Comparison of ENCODE assay signal across 15 cellular contexts in genomic region chr10:79045566-79046175, GRCh38. TPM values are rescaled to one million over a fixed set of nuclear protein-coding genes. Genes with fewer than 3 reads are reported as not detected.
DNase-seq lines count a peak whose midpoint lies in the region; ATAC-seq and TF ChIP-seq lines count a peak whose summit lies in the region.
"Had no signal": no experiment of that assay in that cellular context is flagged by ENCODE, and none has a peak within 500 bp of the region (broad histone marks: within the 10 kb centered on the region; RNA-seq: fewer than 3 reads in every experiment).

No MANE protein-coding gene starts in this region.

- H3K27me3 ChIP-seq in CD4-positive, CD25-positive, alpha-beta regulatory T cell (ENCODE audit: control insufficient read depth, insufficient read depth, low read length) = no peaks in the 10 kb centered on the region
- H3K27me3 ChIP-seq in CD4-positive, alpha-beta T cell (ENCODE audit: control insufficient read depth, insufficient read depth, low read length) = no peaks in the 10 kb centered on the region
- H3K27me3 ChIP-seq: cardiac muscle cell, right atrium auricular region, thyroid gland had no signal

- H3K27ac ChIP-seq in CD4-positive, CD25-positive, alpha-beta regulatory T cell (ENCODE audit: insufficient read depth, low read length, poor library complexity, severe bottlenecking) = no peak overlapping the region
- H3K27ac ChIP-seq in CD4-positive, alpha-beta T cell (ENCODE audit: low read depth, low read length) = no peak overlapping the region
- H3K27ac ChIP-seq: cardiac muscle cell, right atrium auricular region, thyroid gland had no signal

- H3K4me1 Mint-ChIP-seq in CD4-positive, CD25-positive, alpha-beta regulatory T cell = peaks cover 24 to 85% (median 45%) of the 10 kb centered on the region in 4 donors
- peaks cover 92% of the 10 kb centered on the region for H3K4me1 Mint-ChIP-seq in CD4-positive, alpha-beta T cell (ENCODE audit: low read depth)
- H3K4me1 Mint-ChIP-seq in dendritic cell treated with granulocyte-macrophage colony-stimulating factor and Interleukin-4, amounts not matched to agents 40 ng/mL and 50 ng/mL, for 4 days (ENCODE audit: low read depth) = peaks cover 64% of the 10 kb centered on the region
- peaks cover 24 to 74% (median 65%) of the 10 kb centered on the region in 4 donors for H3K4me1 Mint-ChIP-seq in naive thymus-derived CD8-positive, alpha-beta T cell

- H3K4me1 ChIP-seq in CD4-positive, CD25-positive, alpha-beta regulatory T cell (ENCODE audit: control insufficient read depth, insufficient read depth, low read length, poor library complexity, severe bottlenecking) = peaks cover 43% of the 10 kb centered on the region

- H3K27me3 Mint-ChIP-seq in CD4-positive, CD25-positive, alpha-beta regulatory T cell = peaks cover 8% of the 10 kb centered on the region
- no peaks in the 10 kb centered on the region for H3K27me3 Mint-ChIP-seq in CD4-positive, alpha-beta T cell
- peaks cover 16% of the 10 kb centered on the region for H3K27me3 Mint-ChIP-seq in dendritic cell treated with granulocyte-macrophage colony-stimulating factor and Interleukin-4, amounts not matched to agents 40 ng/mL and 50 ng/mL, for 4 days
- H3K27me3 Mint-ChIP-seq in naive thymus-derived CD8-positive, alpha-beta T cell = no peaks in the 10 kb centered on the region

- no peaks in the 10 kb centered on the region for H3K36me3 Mint-ChIP-seq in CD4-positive, CD25-positive, alpha-beta regulatory T cell
- H3K36me3 Mint-ChIP-seq in CD4-positive, alpha-beta T cell (ENCODE audit: low read depth) = no peaks in the 10 kb centered on the region
- no peaks in the 10 kb centered on the region for H3K36me3 Mint-ChIP-seq in dendritic cell treated with granulocyte-macrophage colony-stimulating factor and Interleukin-4, amounts not matched to agents 40 ng/mL and 50 ng/mL, for 4 days (ENCODE audit: low read depth)
- no peaks in the 10 kb centered on the region for H3K36me3 Mint-ChIP-seq in naive thymus-derived CD8-positive, alpha-beta T cell

- intact Hi-C loops in CD4-positive, alpha-beta T cell (cut with DNase I, micrococcal nuclease) = loop anchor here in 1 of 2 experiments (2.0 kb wide), 1 partner anchor 69 kb away; no protein-coding TSS in a partner anchor
- intact Hi-C loops in dendritic cell treated with granulocyte-macrophage colony-stimulating factor and Interleukin-4, amounts not matched to agents 40 ng/mL and 50 ng/mL, for 4 days (cut with micrococcal nuclease) = no loop called here

- no peak for TF ChIP-seq CTCF in CD4-positive, alpha-beta T cell (IDR thresholded peaks at IDR 0.05)

- DNase-seq in CD4-positive, CD25-positive, alpha-beta regulatory T cell = no peak
- peak in 1 of 10 experiments; percentile 3 for DNase-seq in CD4-positive, alpha-beta T cell
- DNase-seq in naive thymus-derived CD8-positive, alpha-beta T cell = no peak
- DNase-seq in AG08396 (ENCODE audit: low spot score) = no peak
- DNase-seq: NCI-H1105, NCI-H2081 treated with DMSO at 0.1 percent for 48 hours, NCI-H510A treated with DMSO at 0.1 percent for 48 hours, occipital lobe, thyroid gland had no signal

- POLR2A ChIA-PET in CD4-positive, alpha-beta T cell (lab: Charles Lee) = interaction anchor here (0.8 to 1.3 kb wide), 2 partner anchors 10 to 80 kb away, joined by 3 read pairs; no protein-coding TSS in a partner anchor
- POLR2A ChIA-PET in naive thymus-derived CD8-positive, alpha-beta T cell (lab: Charles Lee) = interaction anchor here (0.6 to 1.3 kb wide), 3 partner anchors 17 to 220 kb away, joined by 3 to 4 read pairs (median 4); no protein-coding TSS in a partner anchor

- no peak overlapping the region for H3K4me3 ChIP-seq in CD4-positive, CD25-positive, alpha-beta regulatory T cell (ENCODE audit: low read depth, low read length)
- H3K4me3 ChIP-seq: cardiac muscle cell, right atrium auricular region, thyroid gland had no signal

- no peaks in the 10 kb centered on the region for H3K9me3 ChIP-seq in CD4-positive, CD25-positive, alpha-beta regulatory T cell (ENCODE audit: control insufficient read depth in 2 of 2, low read length in 2 of 2)
- no peaks in the 10 kb centered on the region for H3K9me3 ChIP-seq in CD4-positive, alpha-beta T cell (ENCODE audit: control insufficient read depth, low read length)
- H3K9me3 ChIP-seq: right atrium auricular region, thyroid gland had no signal

- no peaks in the 10 kb centered on the region for H3K36me3 ChIP-seq in CD4-positive, CD25-positive, alpha-beta regulatory T cell (ENCODE audit: control insufficient read depth, insufficient read depth, low read length)
- H3K36me3 ChIP-seq: cardiac muscle cell, right atrium auricular region, thyroid gland had no signal

- ATAC-seq in CD4-positive, CD25-positive, alpha-beta regulatory T cell (ENCODE audit: low read depth in 2 of 2) = no peak
- no peak for ATAC-seq in CD4-positive, alpha-beta T cell (ENCODE audit: poor library complexity)
- ATAC-seq in naive thymus-derived CD8-positive, alpha-beta T cell = no peak
- no peak for ATAC-seq in HG02870 (IDR thresholded peaks at IDR 0.05; ENCODE audit: unreplicated experiment)
- no peak for ATAC-seq in GM21786 (IDR thresholded peaks at IDR 0.05; ENCODE audit: unreplicated experiment)

- peaks cover 0 to 4% (median 2%) of the 10 kb centered on the region in 7 donors for H3K9me3 Mint-ChIP-seq in CD4-positive, CD25-positive, alpha-beta regulatory T cell
- H3K9me3 Mint-ChIP-seq in CD4-positive, alpha-beta T cell = peaks cover 4% of the 10 kb centered on the region
- no peaks in the 10 kb centered on the region for H3K9me3 Mint-ChIP-seq in dendritic cell treated with granulocyte-macrophage colony-stimulating factor and Interleukin-4, amounts not matched to agents 40 ng/mL and 50 ng/mL, for 4 days
- H3K9me3 Mint-ChIP-seq in naive thymus-derived CD8-positive, alpha-beta T cell = peaks cover 0 to 8% (median 0%) of the 10 kb centered on the region in 9 donors

- peak overlapping the region in 1 of 4 donors; percentile 23 for H3K4me3 Mint-ChIP-seq in CD4-positive, CD25-positive, alpha-beta regulatory T cell
- no peak overlapping the region for H3K4me3 Mint-ChIP-seq in CD4-positive, alpha-beta T cell
- no peak overlapping the region for H3K4me3 Mint-ChIP-seq in dendritic cell treated with granulocyte-macrophage colony-stimulating factor and Interleukin-4, amounts not matched to agents 40 ng/mL and 50 ng/mL, for 4 days
- peak overlapping the region in 2 of 10 donors; percentile 5 to 57 for H3K4me3 Mint-ChIP-seq in naive thymus-derived CD8-positive, alpha-beta T cell
- H3K4me3 Mint-ChIP-seq: B cell had no signal

- H3K27ac Mint-ChIP-seq in CD4-positive, CD25-positive, alpha-beta regulatory T cell = peak overlapping the region; percentile 86 to 93 (median 89)
- H3K27ac Mint-ChIP-seq in CD4-positive, alpha-beta T cell = peak overlapping the region; percentile 86
- peak overlapping the region; percentile 41 for H3K27ac Mint-ChIP-seq in dendritic cell treated with granulocyte-macrophage colony-stimulating factor and Interleukin-4, amounts not matched to agents 40 ng/mL and 50 ng/mL, for 4 days
- peak overlapping the region; percentile 44 to 98 (median 83) for H3K27ac Mint-ChIP-seq in naive thymus-derived CD8-positive, alpha-beta T cell
- H3K27ac Mint-ChIP-seq: B cell had no signal

- CTCF ChIA-PET in CD4-positive, alpha-beta T cell (lab: Charles Lee) = no interaction called here

RNA-seq across cellular contexts. Expression of gene ZMIZ1, which starts 23.1 kb away (rescaled TPM):
- 34.8 TPM for total RNA-seq in CD4-positive, CD25-positive, alpha-beta regulatory T cell
- polyA plus RNA-seq in CD4-positive, CD25-positive, alpha-beta regulatory T cell = 1 to 10 TPM; 1.5 to 2.3 (median 1.9) TPM
- 10 to 100 TPM; 14.6 to 15.5 TPM for total RNA-seq in CD4-positive, alpha-beta T cell
- total RNA-seq in naive thymus-derived CD8-positive, alpha-beta T cell = 10 to 100 TPM; 11.2 to 11.6 TPM
- polyA plus RNA-seq in naive thymus-derived CD8-positive, alpha-beta T cell = 1 to 10 TPM; 1.4 to 2.7 (median 2.6) TPM
